21 cellular contexts compared by ENCODE assay signal in genomic region chr1:203584040-203584439, GRCh38. TPM values are rescaled to one million over a fixed set of nuclear protein-coding genes. Genes with fewer than 3 reads are reported as not detected.
A peak's percentile ranks its signal among the peaks of the same experiment; 100 is the strongest.
DNase-seq lines count a peak whose midpoint lies in the region; ATAC-seq and TF ChIP-seq lines count a peak whose summit lies in the region.
"Had no signal": no experiment of that assay in that cellular context is flagged by ENCODE, and none has a peak within 500 bp of the region (broad histone marks: within the 10 kb centered on the region; RNA-seq: fewer than 3 reads in every experiment).

No MANE protein-coding gene starts in this region.

- no peak overlapping the region for H3K4me3 Mint-ChIP-seq in nephron
- H3K4me3 Mint-ChIP-seq: activated naive CD8-positive, alpha-beta T cell treated with anti-CD3 and anti-CD28 coated beads, Interleukin-2, amount 10 ng/mL, durations not matched to agents 7 days and 5 days; B cell; dendritic cell treated with granulocyte-macrophage colony-stimulating factor and Interleukin-4, amounts not matched to agents 40 ng/mL and 50 ng/mL, for 4 days had no signal

- DNase-seq in SK-N-SH (no peak), cerebellar cortex (ENCODE audit: low spot score) (peak; percentile 28), NCI-H2081 (lab: John Stamatoyannopoulos, UW) (no peak), cardiac septum (ENCODE audit: low spot score) (no peak), AG08396 (ENCODE audit: low spot score) (no peak)
- DNase-seq: activated CD4-positive, alpha-beta T cell treated with anti-CD3 and anti-CD28 coated beads, Interleukin-2, amount 50 U/mL, for 4 hours; activated CD8-positive, alpha-beta memory T cell treated with anti-CD3 and anti-CD28 coated beads, Interleukin-2, amount 50 U/mL, for 48 hours; activated naive CD8-positive, alpha-beta T cell treated with anti-CD3 and anti-CD28 coated beads, Interleukin-2, amount 10 ng/mL, durations not matched to agents 7 days and 5 days; DMS79; gastrocnemius medialis; hypothalamus; NCI-H2171 treated with DMSO at 0.1 percent for 48 hours; NCI-H69 had no signal

- no peak for TF ChIP-seq EP300 in SK-N-SH (IDR thresholded peaks at IDR 0.05; ENCODE audit: borderline replicate concordance in 1 of 2, low read depth in 1 of 2, low read length in 1 of 2)

- peaks cover 0 to under 1% of the 10 kb centered on the region in 2 experiments; a peak in 1 of 4 replicates for H3K4me1 ChIP-seq in SK-N-SH (ENCODE audit: control insufficient read depth in 1 of 2, insufficient read depth in 2 of 2, low read depth in 1 of 2, low read length in 1 of 2)
- H3K4me1 ChIP-seq: gastrocnemius medialis, prostate gland, suprapubic skin had no signal

- H3K9ac ChIP-seq in SK-N-SH, result no peak overlapping the region

- no peaks in the 10 kb centered on the region for H3K36me3 ChIP-seq in SK-N-SH (replicated peaks in 1 of 2; ENCODE audit: control insufficient read depth in 1 of 2, insufficient read depth in 2 of 2, low read length in 1 of 2)
- H3K36me3 ChIP-seq: gastrocnemius medialis, prostate gland, suprapubic skin had no signal

- H3K27ac ChIP-seq in SK-N-SH (ENCODE audit: low read depth in 2 of 2, low read length in 1 of 2), result no peak overlapping the region
- H3K27ac ChIP-seq: 22Rv1, gastrocnemius medialis, prostate gland, suprapubic skin had no signal

- H4K20me1 ChIP-seq in SK-N-SH (ENCODE audit: insufficient read depth), result no peaks in the 10 kb centered on the region

- H3K36me3 Mint-ChIP-seq in nephron (ENCODE audit: low read depth), result no peaks in the 10 kb centered on the region
- H3K36me3 Mint-ChIP-seq: activated naive CD8-positive, alpha-beta T cell treated with anti-CD3 and anti-CD28 coated beads, Interleukin-2, amount 10 ng/mL, durations not matched to agents 7 days and 5 days had no signal

- CTCF ChIA-PET in SK-N-SH (lab: Yijun Ruan, JAX), result interaction anchor here (1.2 to 1.4 kb wide), 2 partner anchors 11 to 80 kb away, joined by 3 to 5 read pairs; no protein-coding TSS in a partner anchor

- H3K4me2 ChIP-seq in SK-N-SH, result no peak overlapping the region

- H3K79me2 ChIP-seq in SK-N-SH (ENCODE audit: insufficient read depth), result no peaks in the 10 kb centered on the region

- peaks cover 31% of the 10 kb centered on the region for H3K4me1 Mint-ChIP-seq in nephron
- H3K4me1 Mint-ChIP-seq: activated naive CD8-positive, alpha-beta T cell treated with anti-CD3 and anti-CD28 coated beads, Interleukin-2, amount 10 ng/mL, durations not matched to agents 7 days and 5 days; B cell had no signal

- no peaks in the 10 kb centered on the region for H3K9me2 ChIP-seq in SK-N-SH

- H2AFZ ChIP-seq in SK-N-SH (ENCODE audit: low read depth), result no peak overlapping the region

- POLR2A ChIA-PET in SK-N-SH (lab: Yijun Ruan, JAX), result no interaction called here

- H3K27me3 Mint-ChIP-seq in nephron (ENCODE audit: low read depth), result peaks cover 4% of the 10 kb centered on the region

- H3K27me3 ChIP-seq in SK-N-SH (ENCODE audit: insufficient read depth), result no peaks in the 10 kb centered on the region
- H3K27me3 ChIP-seq: gastrocnemius medialis, suprapubic skin had no signal

- TF ChIP-seq RAD21 in SK-N-SH (IDR thresholded peaks at IDR 0.05; ENCODE audit: low read length), result no peak

- TF ChIP-seq CTCF in SK-N-SH (IDR thresholded peaks at IDR 0.05), result no peak
- TF ChIP-seq CTCF in nephron (IDR thresholded peaks at IDR 0.05; ENCODE audit: unreplicated experiment in 3 of 3), result no peak

- no peaks in the 10 kb centered on the region for H3K9me3 Mint-ChIP-seq in nephron
- H3K9me3 Mint-ChIP-seq: activated naive CD8-positive, alpha-beta T cell treated with anti-CD3 and anti-CD28 coated beads, Interleukin-2, amount 10 ng/mL, durations not matched to agents 7 days and 5 days; dendritic cell treated with granulocyte-macrophage colony-stimulating factor and Interleukin-4, amounts not matched to agents 40 ng/mL and 50 ng/mL, for 4 days had no signal

- ATAC-seq in SK-N-SH treated with all-trans-retinoic acid at 6 μM for 48 hours, result peak; percentile 19; the same call in 2 of the 3 replicates
- ATAC-seq in GM18520 (IDR thresholded peaks at IDR 0.05; ENCODE audit: unreplicated experiment), result no peak
- ATAC-seq: gastrocnemius medialis had no signal

- no peaks in the 10 kb centered on the region for H3F3A ChIP-seq in SK-N-SH (replicated peaks; ENCODE audit: insufficient read depth)

- WGBS in SK-N-SH (ENCODE audit: low lambda C conversion rate), result 100% methylated on average over 1 of the region's 1 CpG

- intact Hi-C loops in cardiac septum (cut with DNase I), result no loop called here

- no peaks in the 10 kb centered on the region for H3K9me3 ChIP-seq in SK-N-SH
- H3K9me3 ChIP-seq: gastrocnemius medialis, prostate gland, suprapubic skin had no signal

- peak overlapping the region in 2 of 3 experiments; percentile 68 to 75 for H3K27ac Mint-ChIP-seq in nephron
- H3K27ac Mint-ChIP-seq: activated naive CD8-positive, alpha-beta T cell treated with anti-CD3 and anti-CD28 coated beads, Interleukin-2, amount 10 ng/mL, durations not matched to agents 7 days and 5 days; B cell; dendritic cell treated with granulocyte-macrophage colony-stimulating factor and Interleukin-4, amounts not matched to agents 40 ng/mL and 50 ng/mL, for 4 days had no signal

- H3K4me3 ChIP-seq in SK-N-SH (ENCODE audit: low read depth in 2 of 2, low read length in 1 of 2), result no peak overlapping the region
- H3K4me3 ChIP-seq: gastrocnemius medialis, prostate gland, suprapubic skin had no signal

TF ChIP-seq in SK-N-SH treated with all-trans-retinoic acid at 6 μM for 48 hours, 23 proteins besides CTCF, POLR2A, EP300 and RAD21 (continues in another document):
- TF ChIP-seq ESRRG (CRISPR knock-in tag; IDR thresholded peaks at IDR 0.05) (no peak), CREB5 (CRISPR knock-in tag; IDR thresholded peaks at IDR 0.05; ENCODE audit: low read depth) (no peak), PATZ1 (CRISPR knock-in tag; IDR thresholded peaks at IDR 0.05; ENCODE audit: borderline replicate concordance) (no peak), PPARA (CRISPR knock-in tag; IDR thresholded peaks at IDR 0.05; ENCODE audit: borderline replicate concordance) (no peak)

TF ChIP-seq in SK-N-SH, 30 proteins besides CTCF, POLR2A, EP300 and RAD21:
- TF ChIP-seq TEAD4 (IDR thresholded peaks at IDR 0.05; ENCODE audit: borderline replicate concordance, insufficient read depth), result no peak
- no peak for TF ChIP-seq POLR2AphosphoS5 (IDR thresholded peaks at IDR 0.05; ENCODE audit: low read depth, low read length)
- no peak for TF ChIP-seq PBX3 (IDR thresholded peaks at IDR 0.05)
- TF ChIP-seq USF1 (IDR thresholded peaks at IDR 0.05; ENCODE audit: borderline replicate concordance, low read depth), result no peak
- TF ChIP-seq REST (IDR thresholded peaks at IDR 0.05; ENCODE audit: low read depth, low read length), result no peak
- no peak for TF ChIP-seq NRF1 (IDR thresholded peaks at IDR 0.05; ENCODE audit: low read depth, low read length)

RNA-seq across cellular contexts. Expression of gene ATP2B4, which starts 42.6 kb away (rescaled TPM):
- polyA plus RNA-seq in SK-N-SH (2012; rRNA removed), result 96.1 and 144 TPM in 2 replicates
- 88.6 and 104 TPM in 2 replicates for polyA plus RNA-seq in SK-N-SH (2012; cell fraction: cytosol; rRNA removed)
- 164 and 210 TPM in 2 replicates for polyA plus RNA-seq in SK-N-SH (2012; cell fraction: nucleus; rRNA removed)
- 227 TPM for total RNA-seq in cardiac septum
